In genomic region chr15:40100133-40100946, GRCh38 we compare ENCODE assay signal across 9 cellular contexts. TPM values are rescaled to one million over a fixed set of nuclear protein-coding genes. Genes with fewer than 3 reads are reported as not detected.
DNase-seq lines count a peak whose midpoint lies in the region; ATAC-seq and TF ChIP-seq lines count a peak whose summit lies in the region.
"Had no signal": no experiment of that assay in that cellular context is flagged by ENCODE, and none has a peak within 500 bp of the region (broad histone marks: within the 10 kb centered on the region; RNA-seq: fewer than 3 reads in every experiment).

No MANE protein-coding gene starts in this region.

- peaks cover 0 to 16% (median 0%) of the 10 kb centered on the region in 3 donors for H3K36me3 Mint-ChIP-seq in CD8-positive, alpha-beta memory T cell
- no peaks in the 10 kb centered on the region for H3K36me3 Mint-ChIP-seq in HFFc6 (ENCODE audit: low read depth)
- H3K36me3 Mint-ChIP-seq in activated naive CD8-positive, alpha-beta T cell treated with anti-CD3 and anti-CD28 coated beads, Interleukin-2, amount 10 ng/mL, durations not matched to agents 7 days and 5 days: peaks cover 2% of the 10 kb centered on the region

- CTCF ChIA-PET in CD8-positive, alpha-beta memory T cell (lab: Charles Lee): interaction anchor here (1.9 to 19.8 kb wide), 3 partner anchors 8 to 174 kb away, joined by 5 to 186 read pairs (median 140); partner anchors contain the start of gene BMF

- intact Hi-C loops in ovary (cut with DNase I): loop anchor here in 1 of 4 donors (10.0 kb wide), 2 partner anchors 46 to 244 kb away; partner anchors contain the start of gene CCDC9B

- peak overlapping the region; percentile 13 for H3K27ac ChIP-seq in CD8-positive, alpha-beta memory T cell (ENCODE audit: low read depth, low read length)
- H3K27ac ChIP-seq in ovary: peak overlapping the region; percentile 48 to 93

- 83 to 86% (median 84%) methylated on average over 13 of the region's 13 CpGs for WGBS in ovary, 3 donors

- ATAC-seq in activated naive CD8-positive, alpha-beta T cell treated with anti-CD3 and anti-CD28 coated beads, Interleukin-2, amount 10 ng/mL, durations not matched to agents 7 days and 5 days (ENCODE audit: low read depth): no peak
- ATAC-seq in GM19463 (IDR thresholded peaks at IDR 0.05; ENCODE audit: unreplicated experiment) (no peak), GM19328 (IDR thresholded peaks at IDR 0.05; ENCODE audit: unreplicated experiment) (no peak)

- H3K9me3 Mint-ChIP-seq in CD8-positive, alpha-beta memory T cell: no peaks in the 10 kb centered on the region
- no peaks in the 10 kb centered on the region for H3K9me3 Mint-ChIP-seq in HFFc6
- H3K9me3 Mint-ChIP-seq in activated naive CD8-positive, alpha-beta T cell treated with anti-CD3 and anti-CD28 coated beads, Interleukin-2, amount 10 ng/mL, durations not matched to agents 7 days and 5 days: no peaks in the 10 kb centered on the region

- no peaks in the 10 kb centered on the region for H3K9me3 ChIP-seq in CD8-positive, alpha-beta memory T cell (ENCODE audit: low read length)
- no peaks in the 10 kb centered on the region for H3K9me3 ChIP-seq in ovary

- peaks cover 55% of the 10 kb centered on the region for H3K4me1 ChIP-seq in CD8-positive, alpha-beta memory T cell (ENCODE audit: insufficient read depth, low read length)
- H3K4me1 ChIP-seq in ovary (ENCODE audit: insufficient read depth): peaks cover 52% of the 10 kb centered on the region

- H3K27me3 ChIP-seq in CD8-positive, alpha-beta memory T cell (ENCODE audit: insufficient read depth, low read length, poor library complexity, severe bottlenecking): no peaks in the 10 kb centered on the region
- H3K27me3 ChIP-seq in ovary: no peaks in the 10 kb centered on the region

- peaks cover 47 to 90% (median 48%) of the 10 kb centered on the region in 3 donors for H3K4me1 Mint-ChIP-seq in CD8-positive, alpha-beta memory T cell
- peaks cover 93% of the 10 kb centered on the region for H3K4me1 Mint-ChIP-seq in HFFc6 (ENCODE audit: low read depth)
- peaks cover 46% of the 10 kb centered on the region for H3K4me1 Mint-ChIP-seq in activated naive CD8-positive, alpha-beta T cell treated with anti-CD3 and anti-CD28 coated beads, Interleukin-2, amount 10 ng/mL, durations not matched to agents 7 days and 5 days

- TF ChIP-seq POLR2A in ovary (IDR thresholded peaks at IDR 0.05): no peak

- H3K27ac Mint-ChIP-seq in CD8-positive, alpha-beta memory T cell: peak overlapping the region in 4 of 8 donors; percentile 40 to 87 (median 59)
- H3K27ac Mint-ChIP-seq in HFFc6: peak overlapping the region; percentile 99
- H3K27ac Mint-ChIP-seq in activated naive CD8-positive, alpha-beta T cell treated with anti-CD3 and anti-CD28 coated beads, Interleukin-2, amount 10 ng/mL, durations not matched to agents 7 days and 5 days: peak overlapping the region; percentile 51

- H3K27me3 Mint-ChIP-seq in CD8-positive, alpha-beta memory T cell: no peaks in the 10 kb centered on the region
- H3K27me3 Mint-ChIP-seq in HFFc6 (ENCODE audit: insufficient read depth): 0 out of 2 replicates have a peak, but pooled peaks cover 3% of the 10 kb centered on the region
- no peaks in the 10 kb centered on the region for H3K27me3 Mint-ChIP-seq in activated naive CD8-positive, alpha-beta T cell treated with anti-CD3 and anti-CD28 coated beads, Interleukin-2, amount 10 ng/mL, durations not matched to agents 7 days and 5 days

- in situ Hi-C loops in KBM-7 (cut with MboI; ENCODE audit: low pct_unique_long_range_greater_than_20kb, low sequenced_read_pairs): loop anchor here (10.0 kb wide), 1 partner anchor 46 kb away; no protein-coding TSS in a partner anchor

- DNase-seq in CD8-positive, alpha-beta memory T cell: peak in 1 of 5 donors; percentile 23
- no peak for DNase-seq in HFFc6
- no peak for DNase-seq in activated naive CD8-positive, alpha-beta T cell treated with anti-CD3 and anti-CD28 coated beads, Interleukin-2, amount 10 ng/mL, durations not matched to agents 7 days and 5 days
- no peak for DNase-seq in ovary
- no peak for DNase-seq in hypothalamus (lab: John Stamatoyannopoulos, UW)
- no peak for DNase-seq in KBM-7
- DNase-seq: head of caudate nucleus had no signal

- peak overlapping the region in 2 of 7 donors; percentile 34 to 69 for H3K4me3 Mint-ChIP-seq in CD8-positive, alpha-beta memory T cell
- peak overlapping the region; percentile 39 for H3K4me3 Mint-ChIP-seq in HFFc6
- no peak overlapping the region for H3K4me3 Mint-ChIP-seq in activated naive CD8-positive, alpha-beta T cell treated with anti-CD3 and anti-CD28 coated beads, Interleukin-2, amount 10 ng/mL, durations not matched to agents 7 days and 5 days

- no peak for TF ChIP-seq EP300 in ovary (IDR thresholded peaks at IDR 0.05)

- POLR2A ChIA-PET in CD8-positive, alpha-beta memory T cell (lab: Charles Lee): interaction anchor here (1.1 to 3.2 kb wide), 3 partner anchors 8 to 53 kb away, joined by 4 to 23 read pairs (median 4); partner anchors contain the start of gene BMF
- POLR2A ChIA-PET in activated naive CD8-positive, alpha-beta T cell treated with anti-CD3 and anti-CD28 coated beads, Interleukin-2, amount 10 ng/mL, durations not matched to agents 7 days and 5 days (lab: Charles Lee): interaction anchor here (0.6 to 2.8 kb wide), 9 partner anchors 9 to 61 kb away, joined by 3 to 13 read pairs (median 4); partner anchors contain the start of genes BMF and SRP14

- no peak overlapping the region for H3K4me3 ChIP-seq in CD8-positive, alpha-beta memory T cell (ENCODE audit: low read length)
- H3K4me3 ChIP-seq in ovary: no peak overlapping the region

- H3K36me3 ChIP-seq in CD8-positive, alpha-beta memory T cell (ENCODE audit: insufficient read depth, low read length): no peaks in the 10 kb centered on the region
- H3K36me3 ChIP-seq in ovary: no peaks in the 10 kb centered on the region

- TF ChIP-seq CTCF in HFFc6 (IDR thresholded peaks at IDR 0.05) (no peak), ovary (IDR thresholded peaks at IDR 0.05) (no peak)

RNA-seq across cellular contexts. Expression of gene BMF, which starts 8.3 kb away (rescaled TPM):
- total RNA-seq in CD8-positive, alpha-beta memory T cell: 10 to 100 TPM; 15.3 to 16.8 TPM
- polyA plus RNA-seq in CD8-positive, alpha-beta memory T cell: 2.3 TPM
- 1 to 10 TPM in 2 of 6 experiments, under 1 TPM in 4; 0.57 to 1.2 (median 0.81) TPM for total RNA-seq in HFFc6 (2021; fragmentation: NEBNext Ultra II Directional; extraction: Animal tissue kit (Norgen Biotek cat#: 25700))
- total RNA-seq in activated naive CD8-positive, alpha-beta T cell treated with anti-CD3 and anti-CD28 coated beads, Interleukin-2, amount 10 ng/mL, durations not matched to agents 7 days and 5 days: 10 to 100 TPM; 20.6 to 24.6 TPM
- 10 to 100 TPM in 6 of 7 donors, 1 to 10 TPM in 1; 5.7 to 26.5 (median 20.3) TPM for total RNA-seq in ovary
- 10 to 100 TPM; 12.7 to 14.3 TPM for polyA plus RNA-seq in ovary
